Comparison of ENCODE assay signal across 11 cellular contexts in genomic region chr1:44806025-44806703, GRCh38. TPM values are rescaled to one million over a fixed set of nuclear protein-coding genes. Genes with fewer than 3 reads are reported as not detected.
DNase-seq lines count a peak whose midpoint lies in the region; ATAC-seq, FAIRE-seq and TF ChIP-seq lines count a peak whose summit lies in the region.
"Had no signal": no experiment of that assay in that cellular context is flagged by ENCODE, and none has a peak within 500 bp of the region (broad histone marks: within the 10 kb centered on the region; RNA-seq: fewer than 3 reads in every experiment).

No MANE protein-coding gene starts in this region.

- H3K27me3 Mint-ChIP-seq in Calu3 (ENCODE audit: unreplicated experiment): no peaks in the 10 kb centered on the region

- POLR2A ChIA-PET in endothelial cell of umbilical vein (lab: Charles Lee): interaction anchor here (3.1 to 4.3 kb wide), 2 partner anchors 14 to 31 kb away, joined by 13 to 97 read pairs; partner anchors contain the start of gene RPS8

- intact Hi-C loops in endothelial cell of umbilical vein (cut with micrococcal nuclease) (loop anchor here (2.0 to 10.0 kb wide), 2 partner anchors 75 to 879 kb away; partner anchors contain the start of genes GPBP1L1, RNU5D-1 and TMEM69), pancreas (cut with DNase I) (no loop called here), Calu3 (cut with micrococcal nuclease; ENCODE audit: unreplicated experiment) (no loop called here)

- H3K36me3 ChIP-seq in BLaER1 treated with 17β-estradiol and CSF1 and Interleukin-3, amounts not matched to agents 10 nM and 100 nM: peaks cover 49 to 54% (median 51%) of the 10 kb centered on the region in 11 experiments
- H3K36me3 ChIP-seq in Peyer's patch (peaks cover 0 to 34% (median 0%) of the 10 kb centered on the region in 3 donors), endothelial cell of umbilical vein (ENCODE audit: control insufficient read depth in 2 of 2, extremely low read depth in 1 of 2, insufficient read depth in 2 of 2, low read length in 2 of 2) (peaks cover 4 to 32% of the 10 kb centered on the region in 2 experiments), pancreas (peaks cover 0 to 32% (median 10%) of the 10 kb centered on the region in 3 donors)

- no peak for ATAC-seq in pancreas
- ATAC-seq in HG03521 (IDR thresholded peaks at IDR 0.05; ENCODE audit: unreplicated experiment): no peak
- no peak for ATAC-seq in HG02588 (IDR thresholded peaks at IDR 0.05; ENCODE audit: unreplicated experiment)

- H4K20me1 ChIP-seq in BLaER1 treated with 17β-estradiol and CSF1 and Interleukin-3, amounts not matched to agents 10 nM and 100 nM: peaks cover 3 to 33% (median 21%) of the 10 kb centered on the region in 11 experiments; a peak in 15 of 22 replicates
- no peaks in the 10 kb centered on the region for H4K20me1 ChIP-seq in endothelial cell of umbilical vein (replicated peaks; ENCODE audit: control insufficient read depth, extremely low read depth, insufficient read depth, low read length)

- WGBS in pancreas, 2 donors: 93 to 94% methylated on average over 58 to 70 of the region's 70 CpGs

- peak overlapping the region in 6 of 10 experiments; percentile 7 to 51 (median 28); a peak in 9 of 20 replicates for H3K4me3 ChIP-seq in BLaER1 treated with 17β-estradiol and CSF1 and Interleukin-3, amounts not matched to agents 10 nM and 100 nM
- H3K4me3 ChIP-seq in Peyer's patch (no peak overlapping the region), endothelial cell of umbilical vein (replicated peaks in 1 of 3; ENCODE audit: insufficient read depth in 1 of 3, low read depth in 1 of 3, low read length in 3 of 3) (no peak overlapping the region), pancreas (no peak overlapping the region)

- peaks cover 47% of the 10 kb centered on the region for H3K4me1 Mint-ChIP-seq in Calu3 (ENCODE audit: low read depth, unreplicated experiment)

- H2AFZ ChIP-seq in endothelial cell of umbilical vein (ENCODE audit: low read depth, low read length): no peak overlapping the region

- peaks cover 60% of the 10 kb centered on the region for H3K79me2 ChIP-seq in endothelial cell of umbilical vein (ENCODE audit: control insufficient read depth, insufficient read depth, low read length)

- no peaks in the 10 kb centered on the region for H3K9me3 ChIP-seq in BLaER1 treated with 17β-estradiol and CSF1 and Interleukin-3, amounts not matched to agents 10 nM and 100 nM (replicated peaks in 1 of 11)
- H3K9me3 ChIP-seq in Peyer's patch: no peaks in the 10 kb centered on the region
- H3K9me3 ChIP-seq in endothelial cell of umbilical vein (replicated peaks; ENCODE audit: control insufficient read depth, insufficient read depth, low read length): no peaks in the 10 kb centered on the region
- no peaks in the 10 kb centered on the region for H3K9me3 ChIP-seq in pancreas

- no peak overlapping the region for H3K27ac Mint-ChIP-seq in Calu3 (ENCODE audit: unreplicated experiment)

- dilution Hi-C loops in endothelial cell of umbilical vein (cut with MboI; ENCODE audit: extremely low pct_ligation_motif_present, low sequenced_read_pairs): no loop called here

- BruUV-seq in endothelial cell of umbilical vein (replicated peaks; lab: Mats Ljungman, UMichigan) (no TSS peak), Calu3 (replicated peaks; lab: Mats Ljungman, UMichigan) (no TSS peak)

- peak overlapping the region; percentile 83 to 96 (median 90) for H3K9ac ChIP-seq in BLaER1 treated with 17β-estradiol and CSF1 and Interleukin-3, amounts not matched to agents 10 nM and 100 nM
- H3K9ac ChIP-seq in endothelial cell of umbilical vein (replicated peaks; ENCODE audit: extremely low read depth, insufficient read depth, low read length): peak overlapping the region; percentile 99

- TF ChIP-seq POLR2A in Peyer's patch (IDR thresholded peaks at IDR 0.05): no peak
- no peak for TF ChIP-seq POLR2A in endothelial cell of umbilical vein (IDR thresholded peaks at IDR 0.05; ENCODE audit: low read depth, low read length)

- CTCF ChIA-PET in endothelial cell of umbilical vein (lab: Charles Lee) (interaction anchor here (1.0 to 2.2 kb wide), 2 partner anchors 12 to 19 kb away, joined by 4 to 8 read pairs; no protein-coding TSS in a partner anchor), Calu3 (lab: Charles Lee) (no interaction called here)

- DNase-seq in Peyer's patch: peak in 2 of 3 donors; percentile 47 to 49
- DNase-seq in endothelial cell of umbilical vein (ENCODE audit: low read depth, low spot score): no peak
- peak in 5 of 6 donors; percentile 28 to 86 (median 67) for DNase-seq in pancreas
- no peak for DNase-seq in Calu3
- DNase-seq in COR-L47 (lab: John Stamatoyannopoulos, UW): no peak
- DNase-seq: NCI-H1092 had no signal

- peaks cover 69% of the 10 kb centered on the region for H3K36me3 Mint-ChIP-seq in Calu3 (ENCODE audit: insufficient read depth, unreplicated experiment)

- peak overlapping the region; percentile 98 to 100 (median 99) for H3K27ac ChIP-seq in BLaER1 treated with 17β-estradiol and CSF1 and Interleukin-3, amounts not matched to agents 10 nM and 100 nM
- peak overlapping the region; percentile 94 to 98 (median 96) for H3K27ac ChIP-seq in Peyer's patch
- H3K27ac ChIP-seq in endothelial cell of umbilical vein (ENCODE audit: insufficient read depth, low read depth, low read length): peak overlapping the region; percentile 100
- peak overlapping the region; percentile 94 to 99 (median 98) for H3K27ac ChIP-seq in pancreas

- peaks cover 78 to 97% (median 92%) of the 10 kb centered on the region in 10 experiments for H3K4me1 ChIP-seq in BLaER1 treated with 17β-estradiol and CSF1 and Interleukin-3, amounts not matched to agents 10 nM and 100 nM
- H3K4me1 ChIP-seq in Peyer's patch (peaks cover 13 to 69% (median 58%) of the 10 kb centered on the region in 4 donors), endothelial cell of umbilical vein (ENCODE audit: control insufficient read depth, extremely low read depth, insufficient read depth, low read length) (peaks cover 67% of the 10 kb centered on the region), pancreas (peaks cover 40 to 59% (median 41%) of the 10 kb centered on the region in 3 donors)

- H3K27me3 ChIP-seq in BLaER1 treated with 17β-estradiol and CSF1 and Interleukin-3, amounts not matched to agents 10 nM and 100 nM: no peaks in the 10 kb centered on the region
- no peaks in the 10 kb centered on the region for H3K27me3 ChIP-seq in Peyer's patch
- no peaks in the 10 kb centered on the region for H3K27me3 ChIP-seq in endothelial cell of umbilical vein (ENCODE audit: control insufficient read depth in 2 of 2, insufficient read depth in 2 of 2, low read length in 2 of 2)
- no peaks in the 10 kb centered on the region for H3K27me3 ChIP-seq in pancreas

- H3K9me1 ChIP-seq in endothelial cell of umbilical vein (replicated peaks; ENCODE audit: control insufficient read depth, extremely low read depth, insufficient read depth, low read length): no peaks in the 10 kb centered on the region

- FAIRE-seq in endothelial cell of umbilical vein (lab: Jason Lieb, UNC) (no peak), pancreas (lab: Jason Lieb, UNC) (no peak)
- FAIRE-seq: TTC549 had no signal

- H3K4me2 ChIP-seq in BLaER1 treated with 17β-estradiol and CSF1 and Interleukin-3, amounts not matched to agents 10 nM and 100 nM: peak overlapping the region; percentile 90 to 99 (median 92)
- H3K4me2 ChIP-seq in endothelial cell of umbilical vein (ENCODE audit: insufficient read depth, low read length): peak overlapping the region; percentile 26

- no peak overlapping the region for H3K4me3 Mint-ChIP-seq in Calu3 (ENCODE audit: low read depth, unreplicated experiment)

- TF ChIP-seq CTCF in Peyer's patch (IDR thresholded peaks at IDR 0.05): no peak
- no peak for TF ChIP-seq CTCF in endothelial cell of umbilical vein (IDR thresholded peaks at IDR 0.05; ENCODE audit: extremely low read depth in 1 of 2, insufficient read depth in 1 of 2, low read depth in 1 of 2, low read length in 2 of 2)
- TF ChIP-seq CTCF in pancreas (IDR thresholded peaks at IDR 0.05): no peak
- no peak for TF ChIP-seq CTCF in Calu3 (IDR thresholded peaks at IDR 0.05; ENCODE audit: unreplicated experiment)

- H3K9me3 Mint-ChIP-seq in Calu3 (ENCODE audit: low read depth, unreplicated experiment): no peaks in the 10 kb centered on the region

RNA-seq across cellular contexts. Expression of gene DYNLT4, which starts 1.0 kb away (rescaled TPM):
- total RNA-seq in Peyer's patch (1 to 10 TPM in 1 of 4 donors, not detected in 3; 3.5 TPM), endothelial cell of umbilical vein (0.62 and 1.1 TPM in 2 replicates), pancreas (1 to 10 TPM in 1 of 6 donors, under 1 TPM in 5; 0.28 to 1.8 (median 0.38) TPM), Calu3 (2022) (0.66 and 0.69 TPM in 2 replicates)
- polyA plus RNA-seq in endothelial cell of umbilical vein (0.46 and 1.1 TPM in 2 replicates), pancreas (1 to 10 TPM in 1 of 2 donors, under 1 TPM in 1; 0.33 to 1.8 TPM)
- 0.19 and 0.28 TPM in 2 replicates for polyA plus RNA-seq in endothelial cell of umbilical vein (2011; cell fraction: cytosol; rRNA removed)
- polyA plus RNA-seq in endothelial cell of umbilical vein (2011; cell fraction: nucleus; rRNA removed): 0.64 and 0.65 TPM in 2 replicates
- 0.30 and 0.33 TPM in 2 replicates for polyA plus RNA-seq in endothelial cell of umbilical vein (2012)
- 0.28 and 0.83 TPM in 2 replicates for polyA minus RNA-seq in endothelial cell of umbilical vein
- polyA minus RNA-seq in endothelial cell of umbilical vein (2011; cell fraction: cytosol; rRNA and poly(A)+ RNA removed): not detected
- polyA minus RNA-seq in endothelial cell of umbilical vein (2011; cell fraction: nucleus; rRNA and poly(A)+ RNA removed): 6.7 TPM in 1 of 2 replicates, not detected in the other

RNA-seq across cellular contexts. Expression of gene BTBD19, which starts 2.2 kb away (rescaled TPM):
- total RNA-seq in Peyer's patch (1 to 10 TPM; 2.6 to 7.4 (median 3.5) TPM), endothelial cell of umbilical vein (69.9 and 72.5 TPM in 2 replicates), pancreas (1 to 10 TPM in 5 of 6 donors, under 1 TPM in 1; 0.91 to 4.3 (median 2.3) TPM), Calu3 (2022) (5.2 and 5.9 TPM in 2 replicates)
- polyA plus RNA-seq in endothelial cell of umbilical vein (97.9 and 115 TPM in 2 replicates), pancreas (1 to 10 TPM; 4.7 to 5.7 TPM)
- polyA plus RNA-seq in endothelial cell of umbilical vein (2011; cell fraction: cytosol; rRNA removed): 24.1 and 36.0 TPM in 2 replicates
- 280 and 331 TPM in 2 replicates for polyA plus RNA-seq in endothelial cell of umbilical vein (2011; cell fraction: nucleus; rRNA removed)
- polyA plus RNA-seq in endothelial cell of umbilical vein (2012): 20.8 and 28.6 TPM in 2 replicates
- polyA minus RNA-seq in endothelial cell of umbilical vein: 50.7 and 56.2 TPM in 2 replicates
- polyA minus RNA-seq in endothelial cell of umbilical vein (2011; cell fraction: cytosol; rRNA and poly(A)+ RNA removed): not detected
- polyA minus RNA-seq in endothelial cell of umbilical vein (2011; cell fraction: nucleus; rRNA and poly(A)+ RNA removed): 88.6 and 106 TPM in 2 replicates

RNA-seq across cellular contexts. Expression of gene PLK3, which starts 6.0 kb away (rescaled TPM):
- total RNA-seq in Peyer's patch: 10 to 100 TPM in 3 of 4 donors, 1 to 10 TPM in 1; 7.7 to 28.1 (median 23.5) TPM
- 55.0 and 60.0 TPM in 2 replicates for total RNA-seq in endothelial cell of umbilical vein
- polyA plus RNA-seq in endothelial cell of umbilical vein: 66.7 and 90.1 TPM in 2 replicates
- 40.1 and 43.5 TPM in 2 replicates for polyA plus RNA-seq in endothelial cell of umbilical vein (2011; cell fraction: cytosol; rRNA removed)
- polyA plus RNA-seq in endothelial cell of umbilical vein (2011; cell fraction: nucleus; rRNA removed): 170 and 214 TPM in 2 replicates
- polyA plus RNA-seq in endothelial cell of umbilical vein (2012): 22.4 and 28.9 TPM in 2 replicates
- 42.3 and 50.8 TPM in 2 replicates for polyA minus RNA-seq in endothelial cell of umbilical vein
- 5.4 TPM for polyA minus RNA-seq in endothelial cell of umbilical vein (2011; cell fraction: cytosol; rRNA and poly(A)+ RNA removed)
- 57.2 and 80.3 TPM in 2 replicates for polyA minus RNA-seq in endothelial cell of umbilical vein (2011; cell fraction: nucleus; rRNA and poly(A)+ RNA removed)
- 10 to 100 TPM in 3 of 6 donors, 1 to 10 TPM in 3; 6.1 to 15.9 (median 9.7) TPM for total RNA-seq in pancreas
- polyA plus RNA-seq in pancreas: 10 to 100 TPM; 21.6 to 35.3 TPM
- total RNA-seq in Calu3 (2022): 15.6 and 17.8 TPM in 2 replicates

RNA-seq across cellular contexts. Expression of gene BEST4, which starts 18.2 kb away (rescaled TPM):
- total RNA-seq in Peyer's patch: 10 to 100 TPM in 3 of 4 donors, 1 to 10 TPM in 1; 5.0 to 59.8 (median 28.6) TPM
- 0.21 TPM in 1 of 2 replicates, not detected in the other for total RNA-seq in endothelial cell of umbilical vein
- 0.21 and 0.29 TPM in 2 replicates for polyA plus RNA-seq in endothelial cell of umbilical vein
- 0.04 and 0.18 TPM in 2 replicates for polyA plus RNA-seq in endothelial cell of umbilical vein (2011; cell fraction: cytosol; rRNA removed)
- polyA plus RNA-seq in endothelial cell of umbilical vein (2011; cell fraction: nucleus; rRNA removed): 1.5 and 2.3 TPM in 2 replicates
- polyA plus RNA-seq in endothelial cell of umbilical vein (2012): 0.13 and 0.19 TPM in 2 replicates
- polyA minus RNA-seq in endothelial cell of umbilical vein: 0.23 TPM in 1 of 2 replicates, not detected in the other
- polyA minus RNA-seq in endothelial cell of umbilical vein (2011; cell fraction: cytosol; rRNA and poly(A)+ RNA removed): not detected
- 0.38 TPM in 1 of 2 replicates, not detected in the other for polyA minus RNA-seq in endothelial cell of umbilical vein (2011; cell fraction: nucleus; rRNA and poly(A)+ RNA removed)
- under 1 TPM; 0.12 to 0.41 (median 0.32) TPM for total RNA-seq in pancreas
- under 1 TPM; 0.56 to 0.68 TPM for polyA plus RNA-seq in pancreas
- 0.40 TPM in 1 of 2 replicates, not detected in the other for total RNA-seq in Calu3 (2022)
- total RNA-seq: dermis microvascular lymphatic vessel endothelial cell had no signal

RNA-seq across cellular contexts. Expression of gene RPS8, which starts 30.8 kb away (rescaled TPM):
- total RNA-seq in Peyer's patch (1,000 to 10,000 TPM in 1 of 4 donors, 100 to 1,000 TPM in 3; 456 to 1,875 (median 819) TPM), endothelial cell of umbilical vein (1,842 and 1,896 TPM in 2 replicates), pancreas (1,000 to 10,000 TPM in 4 of 6 donors, 100 to 1,000 TPM in 2; 843 to 1,579 (median 1,280) TPM), Calu3 (2022) (965 and 1,104 TPM in 2 replicates)
- polyA plus RNA-seq in endothelial cell of umbilical vein (1,808 and 2,306 TPM in 2 replicates), pancreas (1,000 to 10,000 TPM; 1,365 to 1,938 TPM)
- 3,283 and 3,531 TPM in 2 replicates for polyA plus RNA-seq in endothelial cell of umbilical vein (2011; cell fraction: cytosol; rRNA removed)
- polyA plus RNA-seq in endothelial cell of umbilical vein (2011; cell fraction: nucleus; rRNA removed): 932 and 975 TPM in 2 replicates
- 2,261 and 2,441 TPM in 2 replicates for polyA plus RNA-seq in endothelial cell of umbilical vein (2012)
- 588 and 642 TPM in 2 replicates for polyA minus RNA-seq in endothelial cell of umbilical vein
- polyA minus RNA-seq in endothelial cell of umbilical vein (2011; cell fraction: cytosol; rRNA and poly(A)+ RNA removed): 729 TPM
- polyA minus RNA-seq in endothelial cell of umbilical vein (2011; cell fraction: nucleus; rRNA and poly(A)+ RNA removed): 116 and 129 TPM in 2 replicates

Comparison
In these comparisons a context has a peak if more than half of its experiments do, and no peak if none do; other contexts are left out.
1. H3K4me3 ChIP-seq: peak in BLaER1 treated with 17β-estradiol and CSF1 and Interleukin-3, amounts not matched to agents 10 nM and 100 nM (6 of 10); none in Peyer's patch (0 of 4), endothelial cell of umbilical vein (0 of 3) and pancreas (0 of 4).
2. DNase-seq: peak in Peyer's patch (2 of 3) and pancreas (5 of 6); none in endothelial cell of umbilical vein (single experiment), Calu3 (single experiment) and COR-L47 (single experiment).
3. Peak in every context shown above with its lines, with median percentiles within 50 percentile points of each other: H3K27ac ChIP-seq.